ENCODE assay signal across 22 cellular contexts in genomic region chr11:86815726-86816125, GRCh38. TPM values are rescaled to one million over a fixed set of nuclear protein-coding genes. Genes with fewer than 3 reads are reported as not detected.
DNase-seq lines count a peak whose midpoint lies in the region; ATAC-seq and TF ChIP-seq lines count a peak whose summit lies in the region.
"Had no signal": no experiment of that assay in that cellular context is flagged by ENCODE, and none has a peak within 500 bp of the region (broad histone marks: within the 10 kb centered on the region; RNA-seq: fewer than 3 reads in every experiment).

No MANE protein-coding gene starts in this region.

- H4K20me1 ChIP-seq in PC-3 (ENCODE audit: low read length) = no peaks in the 10 kb centered on the region

- H3K36me3 ChIP-seq in PC-3 (ENCODE audit: low read depth, low read length) (no peaks in the 10 kb centered on the region), suprapubic skin (no peaks in the 10 kb centered on the region)
- H3K36me3 ChIP-seq: left ventricle myocardium inferior had no signal

- intact Hi-C loops in PC-3 (cut with micrococcal nuclease) = loop anchor here (5.0 kb wide), 1 partner anchor 73 kb away; no protein-coding TSS in a partner anchor

- no peaks in the 10 kb centered on the region for H3K27me3 Mint-ChIP-seq in nephron progenitor cell (ENCODE audit: low read depth, poor library complexity)

- H3K27ac ChIP-seq in PC-3 (ENCODE audit: low read length) (peak overlapping the region; percentile 49), coronary artery (peak overlapping the region; percentile 73 to 86), suprapubic skin (peak overlapping the region; percentile 53)
- H3K27ac ChIP-seq: body of pancreas, KMS-11 had no signal

- peak overlapping the region; percentile 67 for H3K27ac Mint-ChIP-seq in nephron progenitor cell
- H3K27ac Mint-ChIP-seq: activated CD4-positive, alpha-beta memory T cell treated with anti-CD3 and anti-CD28 coated beads, Interleukin-2, amount 10 ng/mL, durations not matched to agents 7 days and 5 days; activated naive CD4-positive, alpha-beta T cell treated with anti-CD3 and anti-CD28 coated beads, Interleukin-2, amount 50 U/mL, for 24 hours; activated T-cell treated with anti-CD3 and anti-CD28 coated beads, Interleukin-2, amount 50 U/mL, for 24 hours; naive thymus-derived CD8-positive, alpha-beta T cell; WTC11 had no signal

- CTCF ChIA-PET in PC-3 (lab: Charles Lee) = no interaction called here

- H3K4me3 ChIP-seq in PC-3 (ENCODE audit: low read length) = no peak overlapping the region
- H3K4me3 ChIP-seq in coronary artery = no peak overlapping the region
- no peak overlapping the region for H3K4me3 ChIP-seq in suprapubic skin
- H3K4me3 ChIP-seq: body of pancreas, left ventricle myocardium inferior had no signal

- no peaks in the 10 kb centered on the region for H3K9me2 ChIP-seq in PC-3 (replicated peaks; ENCODE audit: low read length)

- TF ChIP-seq CTCF in PC-3 (conservative IDR thresholded peaks at IDR 0.05; ENCODE audit: low read depth, low read length) (no peak), coronary artery (IDR thresholded peaks at IDR 0.05) (no peak), nephron progenitor cell (IDR thresholded peaks at IDR 0.05) (no peak), suprapubic skin (IDR thresholded peaks at IDR 0.05) (no peak)

- H3K27me3 ChIP-seq in PC-3 (ENCODE audit: low read length) (no peaks in the 10 kb centered on the region), suprapubic skin (no peaks in the 10 kb centered on the region)
- H3K27me3 ChIP-seq: body of pancreas had no signal

- no peak overlapping the region for H3K4me3 Mint-ChIP-seq in nephron progenitor cell
- H3K4me3 Mint-ChIP-seq: activated CD4-positive, alpha-beta memory T cell treated with anti-CD3 and anti-CD28 coated beads, Interleukin-2, amount 10 ng/mL, durations not matched to agents 7 days and 5 days; activated naive CD4-positive, alpha-beta T cell treated with anti-CD3 and anti-CD28 coated beads, Interleukin-2, amount 50 U/mL, for 24 hours; activated T-cell treated with anti-CD3 and anti-CD28 coated beads, Interleukin-2, amount 50 U/mL, for 24 hours; naive thymus-derived CD8-positive, alpha-beta T cell; WTC11 had no signal

- H3K4me1 Mint-ChIP-seq in nephron progenitor cell = peaks cover 75% of the 10 kb centered on the region

- TF ChIP-seq EP300 in suprapubic skin (IDR thresholded peaks at IDR 0.05) = no peak

- H3K36me3 Mint-ChIP-seq in nephron progenitor cell (ENCODE audit: low read depth) = no peaks in the 10 kb centered on the region
- H3K36me3 Mint-ChIP-seq: activated naive CD4-positive, alpha-beta T cell treated with anti-CD3 and anti-CD28 coated beads, Interleukin-2, amount 50 U/mL, for 24 hours; naive thymus-derived CD8-positive, alpha-beta T cell; WTC11 had no signal

- H3K9ac ChIP-seq in PC-3 (ENCODE audit: low read length) = no peak overlapping the region
- H3K9ac ChIP-seq: KMS-11 had no signal

- H3K79me2 ChIP-seq in PC-3 (ENCODE audit: low read length) = no peaks in the 10 kb centered on the region

- H3F3A ChIP-seq in PC-3 (ENCODE audit: low read length, unreplicated experiment) = no peaks in the 10 kb centered on the region

- H3K9me3 Mint-ChIP-seq in nephron progenitor cell = no peaks in the 10 kb centered on the region
- H3K9me3 Mint-ChIP-seq: activated CD4-positive, alpha-beta memory T cell treated with anti-CD3 and anti-CD28 coated beads, Interleukin-2, amount 10 ng/mL, durations not matched to agents 7 days and 5 days; activated naive CD4-positive, alpha-beta T cell treated with anti-CD3 and anti-CD28 coated beads, Interleukin-2, amount 50 U/mL, for 24 hours; activated T-cell treated with anti-CD3 and anti-CD28 coated beads, Interleukin-2, amount 50 U/mL, for 24 hours; naive thymus-derived CD8-positive, alpha-beta T cell; WTC11 had no signal

- no peak for TF ChIP-seq POLR2A in suprapubic skin (IDR thresholded peaks at IDR 0.05)

- no peak overlapping the region for H3K4me2 ChIP-seq in PC-3 (ENCODE audit: low read length)
- H3K4me2 ChIP-seq: KMS-11 had no signal

- in situ Hi-C loops in KBM-7 (cut with MboI; ENCODE audit: low pct_unique_long_range_greater_than_20kb, low sequenced_read_pairs) = loop anchor here (25.0 kb wide), 1 partner anchor 353 kb away; no protein-coding TSS in a partner anchor

- POLR2A ChIA-PET in PC-3 (lab: Charles Lee; ENCODE audit: unreplicated experiment) = no interaction called here

- no peak overlapping the region for H2AFZ ChIP-seq in PC-3 (ENCODE audit: low read length)

- WGBS in suprapubic skin = 78% methylated on average over 2 of the region's 2 CpGs

- ATAC-seq in PC-3 = no peak
- no peak for ATAC-seq in HG02973 (IDR thresholded peaks at IDR 0.05; ENCODE audit: unreplicated experiment)
- ATAC-seq: body of pancreas; naive thymus-derived CD8-positive, alpha-beta T cell; WTC11 had no signal

- peaks cover 56% of the 10 kb centered on the region for H3K4me1 ChIP-seq in PC-3 (ENCODE audit: insufficient read depth, low read length)
- peaks cover 25% of the 10 kb centered on the region for H3K4me1 ChIP-seq in suprapubic skin

- H3K9me3 ChIP-seq in PC-3 (ENCODE audit: low read length) (no peaks in the 10 kb centered on the region), suprapubic skin (no peaks in the 10 kb centered on the region)
- H3K9me3 ChIP-seq: body of pancreas, left ventricle myocardium inferior had no signal

- BruUV-seq in PC-3 (replicated peaks; lab: Mats Ljungman, UMichigan) = no TSS peak

- DNase-seq in PC-3 = no peak
- DNase-seq in coronary artery (ENCODE audit: low spot score) = no peak
- DNase-seq in nephron progenitor cell = no peak
- DNase-seq in suprapubic skin (ENCODE audit: low spot score in 2 of 2) = no peak
- DNase-seq in NCI-H2171 (lab: John Stamatoyannopoulos, UW) = no peak
- no peak for DNase-seq in NCI-H146 treated with DMSO at 0.1 percent for 48 hours (lab: John Stamatoyannopoulos, UW; ENCODE audit: unreplicated experiment)
- DNase-seq in KBM-7 = no peak
- DNase-seq: activated CD4-positive, alpha-beta memory T cell treated with anti-CD3 and anti-CD28 coated beads, Interleukin-2, amount 10 ng/mL, durations not matched to agents 7 days and 5 days; activated T-cell treated with anti-CD3 and anti-CD28 coated beads, Interleukin-2, amount 50 U/mL, for 24 hours; AML-193; body of pancreas; left ventricle myocardium inferior; naive thymus-derived CD8-positive, alpha-beta T cell; NCI-H1048; NCI-H2107; NCI-H526 treated with DMSO at 0.1 percent for 48 hours; SHP77 treated with DMSO at 0.1 percent for 48 hours; stimulated activated naive CD4-positive, alpha-beta T cell treated with Interleukin-2 at 50 U/mL for 16 hours had no signal

RNA-seq across cellular contexts. Expression of gene PRSS23, which starts 15.4 kb away (rescaled TPM):
- total RNA-seq in PC-3 (2014; rRNA removed) = 39.0 and 43.2 TPM in 2 replicates
- 10 to 100 TPM; 13.0 to 29.1 (median 18.9) TPM for total RNA-seq in suprapubic skin
